Comparison of ENCODE assay signal across 9 cellular contexts in the genomic region with DNA sequence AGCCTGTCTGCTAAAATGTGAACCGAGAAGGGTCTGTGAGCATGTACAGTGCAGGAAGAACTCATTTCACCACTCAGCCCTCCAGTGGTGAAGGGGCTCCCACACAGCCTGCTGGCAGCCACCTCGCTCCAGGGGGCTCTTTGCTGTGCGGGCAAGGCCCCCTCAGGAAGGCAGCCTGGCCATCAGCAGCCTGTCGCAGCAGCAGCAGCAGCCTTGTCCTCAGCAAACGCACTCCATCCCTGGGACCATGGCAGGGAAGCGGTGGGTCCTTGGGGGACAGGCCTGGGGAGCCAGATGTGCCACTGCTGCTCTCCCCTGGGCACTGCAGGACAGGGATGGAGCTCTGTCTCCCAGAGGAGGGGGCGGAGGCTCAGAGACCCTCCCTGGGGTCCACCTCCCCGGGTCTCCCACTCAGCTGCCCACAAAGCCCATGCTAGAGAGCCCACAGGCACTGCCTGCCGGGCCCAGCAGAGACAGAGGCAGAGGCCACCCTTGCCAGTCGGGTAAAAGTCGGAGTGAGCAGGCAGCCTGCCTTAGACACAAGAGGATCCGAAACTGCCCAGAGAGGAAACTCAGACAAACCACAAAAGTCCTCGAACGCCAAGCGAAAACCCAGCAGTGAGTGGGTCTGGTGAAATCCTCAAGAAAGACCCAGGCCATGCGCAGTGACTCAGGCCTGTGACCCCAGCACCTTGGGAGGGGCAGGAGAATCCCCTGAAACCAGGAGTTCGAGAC. TPM values are rescaled to one million over a fixed set of nuclear protein-coding genes. Genes with fewer than 3 reads are reported as not detected.
DNase-seq lines count a peak whose midpoint lies in the region; ATAC-seq and TF ChIP-seq lines count a peak whose summit lies in the region.
"Had no signal": no experiment of that assay in that cellular context is flagged by ENCODE, and none has a peak within 500 bp of the region (broad histone marks: within the 10 kb centered on the region; RNA-seq: fewer than 3 reads in every experiment).

No MANE protein-coding gene starts in this region.

- TF ChIP-seq CTCF in RWPE1 (conservative IDR thresholded peaks at IDR 0.05; ENCODE audit: low read depth) (no peak), left lung (IDR thresholded peaks at IDR 0.05) (no peak)

- H3K27me3 ChIP-seq in left lung (no peaks in the 10 kb centered on the region), MG63 (no peaks in the 10 kb centered on the region)
- H3K27me3 ChIP-seq: SJSA1 had no signal

- H3K9me3 Mint-ChIP-seq in activated CD8-positive, alpha-beta memory T cell treated with anti-CD3 and anti-CD28 coated beads, Interleukin-2, amount 10 ng/mL, durations not matched to agents 7 days and 5 days (ENCODE audit: low read depth) = no peaks in the 10 kb centered on the region

- CTCF ChIA-PET in activated CD8-positive, alpha-beta memory T cell treated with anti-CD3 and anti-CD28 coated beads, Interleukin-2, amount 10 ng/mL, durations not matched to agents 7 days and 5 days (lab: Charles Lee) = no interaction called here
- CTCF ChIA-PET in RWPE1 (lab: Yijun Ruan, JAX) = no interaction called here

- H3K27ac ChIP-seq in RWPE1 (peak overlapping the region; percentile 96), left lung (peak overlapping the region in 1 of 2 donors; percentile 38)
- H3K27ac ChIP-seq: SJSA1 had no signal

- no peak overlapping the region for H3K27ac Mint-ChIP-seq in activated CD8-positive, alpha-beta memory T cell treated with anti-CD3 and anti-CD28 coated beads, Interleukin-2, amount 10 ng/mL, durations not matched to agents 7 days and 5 days

- no peak overlapping the region for H3K4me3 ChIP-seq in left lung
- no peak overlapping the region for H3K4me3 ChIP-seq in MG63
- H3K4me3 ChIP-seq: SJSA1 had no signal

- H3K36me3 ChIP-seq in left lung (no peaks in the 10 kb centered on the region), MG63 (peaks cover 10% of the 10 kb centered on the region)

- no peaks in the 10 kb centered on the region for H3K9me3 ChIP-seq in left lung
- no peaks in the 10 kb centered on the region for H3K9me3 ChIP-seq in MG63
- H3K9me3 ChIP-seq: SJSA1 had no signal

- peaks cover 9% of the 10 kb centered on the region for H3K4me1 Mint-ChIP-seq in activated CD8-positive, alpha-beta memory T cell treated with anti-CD3 and anti-CD28 coated beads, Interleukin-2, amount 10 ng/mL, durations not matched to agents 7 days and 5 days

- no peaks in the 10 kb centered on the region for H3K27me3 Mint-ChIP-seq in activated CD8-positive, alpha-beta memory T cell treated with anti-CD3 and anti-CD28 coated beads, Interleukin-2, amount 10 ng/mL, durations not matched to agents 7 days and 5 days

- ATAC-seq in activated CD8-positive, alpha-beta memory T cell treated with anti-CD3 and anti-CD28 coated beads, Interleukin-2, amount 10 ng/mL, durations not matched to agents 7 days and 5 days = peak; percentile 45
- peak; percentile 55 for ATAC-seq in HG02840 (IDR thresholded peaks at IDR 0.05; ENCODE audit: low FRiP score, unreplicated experiment)
- ATAC-seq in left lung = peak; percentile 9

- no peak overlapping the region for H3K4me3 Mint-ChIP-seq in activated CD8-positive, alpha-beta memory T cell treated with anti-CD3 and anti-CD28 coated beads, Interleukin-2, amount 10 ng/mL, durations not matched to agents 7 days and 5 days

- POLR2A ChIA-PET in RWPE1 (lab: Yijun Ruan, JAX; ENCODE audit: low non-redundant PET) = no interaction called here

- H3K4me1 ChIP-seq in left lung = peaks cover 27 to 99% of the 10 kb centered on the region in 2 donors
- H3K4me1 ChIP-seq: SJSA1 had no signal

- no peak for DNase-seq in activated CD8-positive, alpha-beta memory T cell treated with anti-CD3 and anti-CD28 coated beads, Interleukin-2, amount 10 ng/mL, durations not matched to agents 7 days and 5 days
- DNase-seq in activated CD8-positive, alpha-beta memory T cell treated with anti-CD3 and anti-CD28 coated beads for 24 hours = no peak
- no peak for DNase-seq in RWPE1 (ENCODE audit: low spot score)
- peak; percentile 70 to 71 for DNase-seq in left lung
- DNase-seq in NCI-H187 treated with DMSO at 0.1 percent for 48 hours (lab: John Stamatoyannopoulos, UW) = no peak
- DNase-seq in MG63 = no peak
- no peak for DNase-seq in H4 (ENCODE audit: low spot score)

- intact Hi-C loops in left lung (cut with DNase I) = no loop called here

- H3K36me3 Mint-ChIP-seq in activated CD8-positive, alpha-beta memory T cell treated with anti-CD3 and anti-CD28 coated beads, Interleukin-2, amount 10 ng/mL, durations not matched to agents 7 days and 5 days = no peaks in the 10 kb centered on the region

RNA-seq across cellular contexts. Expression of a gene that starts 8.0 kb away (rescaled TPM):
- total RNA-seq in activated CD8-positive, alpha-beta memory T cell treated with anti-CD3 and anti-CD28 coated beads, Interleukin-2, amount 10 ng/mL, durations not matched to agents 7 days and 5 days = 10 to 100 TPM; 33.3 to 43.5 TPM
- total RNA-seq in left lung = 10 to 100 TPM; 27.0 to 37.3 TPM
- total RNA-seq in MG63 (2014; rRNA removed; shearing (Covaris generic); ENCODE audit: low replicate concordance) = 3.1 and 5.0 TPM in 2 replicates
- 2.5 TPM in 2 replicates for total RNA-seq in H4 (2014; rRNA removed; shearing (Covaris generic))

RNA-seq across cellular contexts. Expression of a gene that starts 34.5 kb away (rescaled TPM):
- total RNA-seq in activated CD8-positive, alpha-beta memory T cell treated with anti-CD3 and anti-CD28 coated beads, Interleukin-2, amount 10 ng/mL, durations not matched to agents 7 days and 5 days = 10 to 100 TPM; 12.5 to 14.5 TPM
- total RNA-seq in left lung = 10 to 100 TPM; 15.8 to 17.6 TPM
- 7.8 and 18.6 TPM in 2 replicates for total RNA-seq in MG63 (2014; rRNA removed; shearing (Covaris generic); ENCODE audit: low replicate concordance)
- 23.1 and 26.4 TPM in 2 replicates for total RNA-seq in H4 (2014; rRNA removed; shearing (Covaris generic))

Comparison
In these comparisons a context has a peak if more than half of its experiments do, and no peak if none do; other contexts are left out.
1. DNase-seq: peak in left lung (2 of 2); none in activated CD8-positive, alpha-beta memory T cell treated with anti-CD3 and anti-CD28 coated beads, Interleukin-2, amount 10 ng/mL, durations not matched to agents 7 days and 5 days (single experiment), activated CD8-positive, alpha-beta memory T cell treated with anti-CD3 and anti-CD28 coated beads for 24 hours (single experiment), RWPE1 (single experiment), NCI-H187 treated with DMSO at 0.1 percent for 48 hours (single experiment), MG63 (single experiment) and H4 (single experiment).
2. Peak in every context shown above with its lines, with median percentiles within 50 percentile points of each other: ATAC-seq.